ENCODE assay signal across 25 cellular contexts in genomic region chr12:130547480-130548155, GRCh38.
"Had no signal": no experiment of that assay in that cellular context is flagged by ENCODE, and none has a peak within 500 bp of the region (broad histone marks: within the 10 kb centered on the region; RNA-seq: fewer than 3 reads in every experiment).

No MANE protein-coding gene starts in this region.

- ATAC-seq: left colon; left lung; lower lobe of right lung; naive thymus-derived CD8-positive, alpha-beta T cell; pancreas; psoas muscle; right lobe of liver; stimulated activated naive B cell treated with anti-CD40 and anti-IgM and Interleukin-4, amounts not matched to agents 10 μg/mL and 1 μg/mL and 100 μg/mL, for 72 hours; stimulated activated naive CD8-positive, alpha-beta T cell treated with anti-CD3 and anti-CD28 coated beads, Interleukin-15, Interleukin-2, amounts not matched to agents 100 U/mL and 50 U/mL, for 24 hours; upper lobe of right lung had no signal

- H3K27ac ChIP-seq: left lung, lower lobe of right lung, pancreas, psoas muscle, right atrium auricular region, right lobe of liver, stomach, suprapubic skin, thoracic aorta, tibial artery, upper lobe of right lung had no signal

- H3K4me2 ChIP-seq: smooth muscle cell had no signal

- H3K4me1 ChIP-seq: left lung, lower lobe of right lung, pancreas, psoas muscle, right atrium auricular region, right lobe of liver, stomach, suprapubic skin, tibial artery, upper lobe of right lung had no signal

- H3K9me3 ChIP-seq: pancreas, right lobe of liver, thoracic aorta, upper lobe of right lung had no signal

- H3K36me3 ChIP-seq: left lung, lower lobe of right lung, pancreas, right atrium auricular region, right lobe of liver, stomach, suprapubic skin, thoracic aorta, tibial artery, upper lobe of right lung had no signal

- H3K4me3 ChIP-seq: left lung, lower lobe of right lung, pancreas, psoas muscle, right atrium auricular region, right lobe of liver, smooth muscle cell, stomach, suprapubic skin, thoracic aorta, tibial artery, upper lobe of right lung had no signal

- DNase-seq: hypothalamus; immature natural killer cell; kidney; left colon; left lung; lower lobe of right lung; mammary epithelial cell; mesenchymal stem cell; naive thymus-derived CD8-positive, alpha-beta T cell; pancreas; psoas muscle; right lobe of liver; stimulated activated CD4-positive, alpha-beta T cell treated with anti-CD3 and anti-CD28 coated beads, Interleukin-1b, Interleukin-23, amount 100 ng/mL, for 48 hours; stimulated activated CD4-positive, alpha-beta T cell treated with anti-CD3 and anti-CD28 coated beads, Interleukin-2, amount 100 ng/mL, for 48 hours; stimulated activated CD4-positive, alpha-beta T cell treated with anti-CD3 and anti-CD28 coated beads, Interleukin-4, amount 100 ng/mL, for 4 hours; stimulated activated naive B cell treated with anti-CD40 and anti-IgM and Interleukin-4, amounts not matched to agents 10 μg/mL and 1 μg/mL and 100 μg/mL, for 72 hours; stimulated activated naive CD8-positive, alpha-beta T cell treated with anti-CD3 and anti-CD28 coated beads, Interleukin-15, Interleukin-2, amounts not matched to agents 100 U/mL and 50 U/mL, for 24 hours; stomach; tibial artery; trophoblast cell; upper lobe of right lung had no signal

- H3K27me3 ChIP-seq: left lung, pancreas, right atrium auricular region, right lobe of liver, stomach, suprapubic skin, tibial artery, upper lobe of right lung had no signal
